ENCODE assay signal across 7 cellular contexts in the genomic region with DNA sequence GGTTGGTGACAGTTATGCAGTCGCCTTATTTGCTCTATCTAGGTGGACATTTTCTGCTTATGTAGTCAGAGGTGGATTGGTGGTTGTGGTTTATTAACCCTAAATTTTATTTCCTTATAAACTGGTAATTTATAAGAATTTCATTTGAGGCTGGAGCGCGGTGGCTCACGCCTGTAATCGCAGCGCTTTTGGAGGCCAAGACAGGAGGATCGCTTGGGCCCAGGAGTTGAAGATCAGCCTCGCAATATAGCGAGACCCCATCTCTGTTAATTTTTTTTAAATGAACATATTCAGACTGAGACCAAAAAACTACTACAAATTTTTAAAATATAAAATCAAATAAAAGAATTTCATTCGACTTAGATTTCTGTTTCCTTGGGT. TPM values are rescaled to one million over a fixed set of nuclear protein-coding genes. Genes with fewer than 3 reads are reported as not detected.
DNase-seq lines count a peak whose midpoint lies in the region; ATAC-seq and TF ChIP-seq lines count a peak whose summit lies in the region.

No MANE protein-coding gene starts in this region.

- no peak for TF ChIP-seq CTCF in stomach (IDR thresholded peaks at IDR 0.05)

- WGBS in stomach, 5 donors = 59 to 70% (median 66%) methylated on average over 10 of the region's 10 CpGs

- peak overlapping the region; percentile 97 for H3K9ac ChIP-seq in HUES6 (ENCODE audit: low read length)
- H3K9ac ChIP-seq in iPS-20b (ENCODE audit: low read depth, low read length) = peak overlapping the region; percentile 96

- peak overlapping the region; percentile 94 for H3K4me3 Mint-ChIP-seq in activated T-helper 2 cell treated with anti-CD3 and anti-CD28 coated beads, Interferon-gamma antibody, Interleukin-2, Interleukin-4, amounts not matched to agents 10 μg/mL and 5 μg/mL and 100 μg/mL, durations not matched to agents 14 hours and 24 hours and 36 hours (ENCODE audit: low read depth)

- no peak for TF ChIP-seq POLR2A in stomach (IDR thresholded peaks at IDR 0.05)

- no peak for DNase-seq in activated T-helper 2 cell treated with anti-CD3 and anti-CD28 coated beads, Interferon-gamma antibody, Interleukin-2, Interleukin-4, amounts not matched to agents 10 μg/mL and 5 μg/mL and 100 μg/mL, durations not matched to agents 14 hours and 24 hours and 36 hours (ENCODE audit: low spot score)
- DNase-seq in stomach (no peak), LoVo (ENCODE audit: low spot score) (no peak)

- no peaks in the 10 kb centered on the region for H3K27me3 ChIP-seq in HUES6 (ENCODE audit: control insufficient read depth, insufficient read depth, low read length)
- no peaks in the 10 kb centered on the region for H3K27me3 ChIP-seq in iPS-20b (ENCODE audit: insufficient read depth, low read length)
- no peaks in the 10 kb centered on the region for H3K27me3 ChIP-seq in stomach

- no peak for TF ChIP-seq EP300 in stomach (IDR thresholded peaks at IDR 0.05)

- peaks cover 46% of the 10 kb centered on the region for H3K36me3 Mint-ChIP-seq in activated T-helper 2 cell treated with anti-CD3 and anti-CD28 coated beads, Interferon-gamma antibody, Interleukin-2, Interleukin-4, amounts not matched to agents 10 μg/mL and 5 μg/mL and 100 μg/mL, durations not matched to agents 14 hours and 24 hours and 36 hours (ENCODE audit: low read depth)

- H3K27me3 Mint-ChIP-seq in activated T-helper 2 cell treated with anti-CD3 and anti-CD28 coated beads, Interferon-gamma antibody, Interleukin-2, Interleukin-4, amounts not matched to agents 10 μg/mL and 5 μg/mL and 100 μg/mL, durations not matched to agents 14 hours and 24 hours and 36 hours (ENCODE audit: low read depth) = no peaks in the 10 kb centered on the region

- H3K27ac Mint-ChIP-seq in activated T-helper 2 cell treated with anti-CD3 and anti-CD28 coated beads, Interferon-gamma antibody, Interleukin-2, Interleukin-4, amounts not matched to agents 10 μg/mL and 5 μg/mL and 100 μg/mL, durations not matched to agents 14 hours and 24 hours and 36 hours = peak overlapping the region; percentile 78

- H3K9me3 Mint-ChIP-seq in activated T-helper 2 cell treated with anti-CD3 and anti-CD28 coated beads, Interferon-gamma antibody, Interleukin-2, Interleukin-4, amounts not matched to agents 10 μg/mL and 5 μg/mL and 100 μg/mL, durations not matched to agents 14 hours and 24 hours and 36 hours = peaks cover 14% of the 10 kb centered on the region

- peaks cover 8% of the 10 kb centered on the region for H3K4me1 Mint-ChIP-seq in activated T-helper 2 cell treated with anti-CD3 and anti-CD28 coated beads, Interferon-gamma antibody, Interleukin-2, Interleukin-4, amounts not matched to agents 10 μg/mL and 5 μg/mL and 100 μg/mL, durations not matched to agents 14 hours and 24 hours and 36 hours (ENCODE audit: low read depth)

- H3K36me3 ChIP-seq in HUES6 (ENCODE audit: control insufficient read depth, insufficient read depth, low read length) (peaks cover 29% of the 10 kb centered on the region), iPS-20b (ENCODE audit: insufficient read depth, low read depth, low read length) (peaks cover 13% of the 10 kb centered on the region), stomach (no peaks in the 10 kb centered on the region)

- intact Hi-C loops in activated T-helper 2 cell treated with anti-CD3 and anti-CD28 coated beads, Interferon-gamma antibody, Interleukin-2, Interleukin-4, amounts not matched to agents 10 μg/mL and 5 μg/mL and 100 μg/mL, durations not matched to agents 14 hours and 24 hours and 36 hours (cut with micrococcal nuclease) = no loop called here
- intact Hi-C loops in stomach (cut with DNase I; ENCODE audit: low total_unique reads) = no loop called here

- H3K4me3 ChIP-seq in HUES6 (ENCODE audit: low read depth, low read length) = peak overlapping the region; percentile 87
- H3K4me3 ChIP-seq in iPS-20b (ENCODE audit: low read length) = peak overlapping the region; percentile 99
- H3K4me3 ChIP-seq in stomach = peak overlapping the region; percentile 78 to 93 (median 91)

- ATAC-seq in GM21423 (IDR thresholded peaks at IDR 0.05; ENCODE audit: unreplicated experiment) (no peak), esophagus mucosa (no peak)

- H3K27ac ChIP-seq in HUES6 (ENCODE audit: low read depth, low read length) (peak overlapping the region; percentile 95; the same call in 1 of the 2 replicates), iPS-20b (ENCODE audit: low read length) (peak overlapping the region; percentile 92), stomach (peak overlapping the region; percentile 85 to 92 (median 89))

- H3K9me3 ChIP-seq in HUES6 (ENCODE audit: control insufficient read depth, insufficient read depth, low read depth, low read length) (peaks cover 14% of the 10 kb centered on the region; the same call in 1 of the 2 replicates), iPS-20b (ENCODE audit: insufficient read depth, low read depth, low read length) (no peaks in the 10 kb centered on the region), stomach (no peaks in the 10 kb centered on the region)

- H3K4me1 ChIP-seq in HUES6 (ENCODE audit: control insufficient read depth, insufficient read depth, low read length) (no peaks in the 10 kb centered on the region), iPS-20b (ENCODE audit: insufficient read depth, low read length) (peaks cover 9% of the 10 kb centered on the region; the same call in 1 of the 2 replicates), stomach (peaks cover 12 to 37% (median 19%) of the 10 kb centered on the region in 4 donors)

RNA-seq across cellular contexts. Expression of a gene that starts 0.8 kb away (rescaled TPM):
- total RNA-seq in activated T-helper 2 cell treated with anti-CD3 and anti-CD28 coated beads, Interferon-gamma antibody, Interleukin-2, Interleukin-4, amounts not matched to agents 10 μg/mL and 5 μg/mL and 100 μg/mL, durations not matched to agents 14 hours and 24 hours and 36 hours = 8.3 and 10.9 TPM in 2 replicates
- 10 to 100 TPM in 2 of 5 donors, 1 to 10 TPM in 2, not detected in 1; 1.4 to 21.7 (median 10.7) TPM for total RNA-seq in stomach
- 1 to 10 TPM; 5.5 to 6.4 (median 6.3) TPM for polyA plus RNA-seq in stomach
- total RNA-seq in esophagus mucosa = 4.1 TPM

RNA-seq across cellular contexts. Expression of a gene that starts 20.6 kb away (rescaled TPM):
- total RNA-seq in activated T-helper 2 cell treated with anti-CD3 and anti-CD28 coated beads, Interferon-gamma antibody, Interleukin-2, Interleukin-4, amounts not matched to agents 10 μg/mL and 5 μg/mL and 100 μg/mL, durations not matched to agents 14 hours and 24 hours and 36 hours = 25.4 and 27.0 TPM in 2 replicates
- total RNA-seq in stomach (10 to 100 TPM in 2 of 5 donors, 1 to 10 TPM in 2, not detected in 1; 6.1 to 47.5 (median 25.3) TPM), esophagus mucosa (34.6 TPM)
- 10 to 100 TPM; 48.9 to 67.9 (median 67.4) TPM for polyA plus RNA-seq in stomach

RNA-seq across cellular contexts. Expression of a gene that starts 39.1 kb away (rescaled TPM):
- total RNA-seq in activated T-helper 2 cell treated with anti-CD3 and anti-CD28 coated beads, Interferon-gamma antibody, Interleukin-2, Interleukin-4, amounts not matched to agents 10 μg/mL and 5 μg/mL and 100 μg/mL, durations not matched to agents 14 hours and 24 hours and 36 hours = 64.1 and 68.3 TPM in 2 replicates
- 10 to 100 TPM in 4 of 5 donors, 1 to 10 TPM in 1; 2.3 to 25.5 (median 21.4) TPM for total RNA-seq in stomach
- 10 to 100 TPM; 87.0 to 96.4 (median 93.1) TPM for polyA plus RNA-seq in stomach
- total RNA-seq in esophagus mucosa = 34.9 TPM

RNA-seq across cellular contexts. Expression of a gene that starts 59.4 kb away (rescaled TPM):
- total RNA-seq in activated T-helper 2 cell treated with anti-CD3 and anti-CD28 coated beads, Interferon-gamma antibody, Interleukin-2, Interleukin-4, amounts not matched to agents 10 μg/mL and 5 μg/mL and 100 μg/mL, durations not matched to agents 14 hours and 24 hours and 36 hours = not detected in 2 replicates
- total RNA-seq in stomach (1,000 to 10,000 TPM in 1 of 5 donors, 100 to 1,000 TPM in 4; 205 to 1,183 (median 570) TPM), esophagus mucosa (8.3 TPM)
- polyA plus RNA-seq in stomach = 100 to 1,000 TPM in 1 of 3 donors, 10 to 100 TPM in 2; 70.2 to 585 (median 70.6) TPM
